16 cellular contexts compared by ENCODE assay signal in genomic region chr7:82388138-82388537, GRCh38. TPM values are rescaled to one million over a fixed set of nuclear protein-coding genes. Genes with fewer than 3 reads are reported as not detected.
"Had no signal": no experiment of that assay in that cellular context is flagged by ENCODE, and none has a peak within 500 bp of the region (broad histone marks: within the 10 kb centered on the region; RNA-seq: fewer than 3 reads in every experiment).

No MANE protein-coding gene starts in this region.

- ATAC-seq: esophagus mucosa, heart left ventricle, lower lobe of right lung had no signal

- H3K4me1 ChIP-seq: lower lobe of right lung, spleen had no signal

- H3K36me3 ChIP-seq: heart left ventricle, lower lobe of right lung, sigmoid colon, spleen, thoracic aorta had no signal

- DNase-seq: activated CD4-positive, CD25-positive, alpha-beta regulatory T cell treated with anti-CD3 and anti-CD28 coated beads, Interleukin-2, amount 50 U/mL, for 72 hours; activated naive CD4-positive, alpha-beta T cell treated with anti-CD3 and anti-CD28 coated beads, Interleukin-2, amount 10 ng/mL, durations not matched to agents 7 days and 5 days; activated T-cell treated with anti-CD3 and anti-CD28 coated beads for 4 hours; foreskin melanocyte; heart left ventricle; immature natural killer cell; lower lobe of right lung; sigmoid colon; spleen; stimulated activated CD4-positive, alpha-beta T cell treated with anti-CD3 and anti-CD28 coated beads, Interleukin-1b, Interleukin-23, amount 100 ng/mL, for 48 hours; T-helper 1 cell; T1000 had no signal

- H3K27ac ChIP-seq: heart left ventricle, lower lobe of right lung, sigmoid colon, spleen, thoracic aorta had no signal

- H3K9me3 ChIP-seq: heart left ventricle, lower lobe of right lung, sigmoid colon, thoracic aorta had no signal

- H3K27me3 ChIP-seq: heart left ventricle, sigmoid colon, spleen had no signal

- H3K4me3 ChIP-seq: heart left ventricle, lower lobe of right lung, sigmoid colon, spleen, thoracic aorta had no signal

RNA-seq across cellular contexts. Expression of gene CACNA2D1, which starts 55.4 kb away (rescaled TPM):
- total RNA-seq: activated CD8-positive, alpha-beta memory T cell treated with anti-CD3 and anti-CD28 coated beads for 36 hours; activated T-helper 2 cell treated with anti-CD3 and anti-CD28 coated beads, Interferon-gamma antibody, Interleukin-2, Interleukin-4, amounts not matched to agents 10 μg/mL and 5 μg/mL and 100 μg/mL, durations not matched to agents 14 hours and 24 hours and 36 hours had no signal
- polyA plus RNA-seq: immature natural killer cell had no signal
